In the genomic region with DNA sequence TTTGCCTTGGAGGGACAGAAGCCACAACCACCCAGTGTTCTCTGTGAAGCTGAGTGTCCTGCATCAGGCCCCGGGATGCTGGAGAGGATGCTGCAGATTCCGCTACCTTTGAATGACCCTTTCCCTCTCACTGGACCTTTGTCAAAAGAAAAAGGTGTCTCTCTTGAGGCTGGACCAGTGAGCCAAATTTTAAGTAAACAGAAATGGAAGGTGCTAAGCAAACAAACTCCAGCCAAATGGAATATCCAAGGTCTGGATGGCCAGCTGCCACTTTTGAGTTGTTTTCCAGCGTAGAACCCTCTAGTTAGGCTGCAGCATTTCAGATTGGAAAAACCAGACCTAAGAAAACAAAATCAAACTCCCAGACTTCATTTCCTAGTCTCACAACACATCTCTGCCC, we compare ENCODE assay signal across 19 cellular contexts.
"Had no signal": no experiment of that assay in that cellular context is flagged by ENCODE, and none has a peak within 500 bp of the region (broad histone marks: within the 10 kb centered on the region; RNA-seq: fewer than 3 reads in every experiment).

No MANE protein-coding gene starts in this region.

- H2AFZ ChIP-seq: parathyroid adenoma had no signal

- H3K27ac ChIP-seq: foreskin keratinocyte, neural progenitor cell, parathyroid adenoma, upper lobe of left lung had no signal

- H3K9ac ChIP-seq: neural progenitor cell, parathyroid adenoma had no signal

- DNase-seq: activated CD4-positive, alpha-beta memory T cell treated with anti-CD3 and anti-CD28 coated beads, Interleukin-2, amount 10 ng/mL, durations not matched to agents 7 days and 5 days; activated CD4-positive, alpha-beta T cell treated with anti-CD3 and anti-CD28 coated beads for 36 hours; activated effector memory CD4-positive, alpha-beta T cell treated with anti-CD3 and anti-CD28 coated beads, Interleukin-2, amount 50 U/mL, for 16 hours; activated T-cell treated with anti-CD3 and anti-CD28 coated beads, Interleukin-2, amount 50 U/mL, for 24 hours; central memory CD4-positive, alpha-beta T cell; cortex of kidney; effector memory CD4-positive, alpha-beta T cell; foreskin keratinocyte; glutamatergic neuron; hypothalamus; kidney glomerular epithelial cell; retina; stimulated activated CD4-positive, alpha-beta T cell treated with anti-CD3 and anti-CD28 coated beads, Interleukin-15, amount 100 ng/mL, for 24 hours; stimulated activated CD4-positive, alpha-beta T cell treated with anti-CD3 and anti-CD28 coated beads, Interleukin-4, amount 100 ng/mL, for 24 hours; stimulated activated naive CD8-positive, alpha-beta T cell treated with anti-CD3 and anti-CD28 coated beads, Interleukin-15, Interleukin-2, amounts not matched to agents 100 U/mL and 50 U/mL, for 24 hours; upper lobe of left lung had no signal

- H3K4me2 ChIP-seq: neural progenitor cell had no signal

- H3K36me3 ChIP-seq: neural progenitor cell had no signal

- H3K4me3 ChIP-seq: lung, neural progenitor cell, upper lobe of left lung had no signal

- H3K27me3 ChIP-seq: foreskin keratinocyte, neural progenitor cell, upper lobe of left lung had no signal

- H3K79me2 ChIP-seq: parathyroid adenoma had no signal

- H3K4me1 ChIP-seq: foreskin keratinocyte, neural progenitor cell, parathyroid adenoma, upper lobe of left lung had no signal
